In the genomic region with DNA sequence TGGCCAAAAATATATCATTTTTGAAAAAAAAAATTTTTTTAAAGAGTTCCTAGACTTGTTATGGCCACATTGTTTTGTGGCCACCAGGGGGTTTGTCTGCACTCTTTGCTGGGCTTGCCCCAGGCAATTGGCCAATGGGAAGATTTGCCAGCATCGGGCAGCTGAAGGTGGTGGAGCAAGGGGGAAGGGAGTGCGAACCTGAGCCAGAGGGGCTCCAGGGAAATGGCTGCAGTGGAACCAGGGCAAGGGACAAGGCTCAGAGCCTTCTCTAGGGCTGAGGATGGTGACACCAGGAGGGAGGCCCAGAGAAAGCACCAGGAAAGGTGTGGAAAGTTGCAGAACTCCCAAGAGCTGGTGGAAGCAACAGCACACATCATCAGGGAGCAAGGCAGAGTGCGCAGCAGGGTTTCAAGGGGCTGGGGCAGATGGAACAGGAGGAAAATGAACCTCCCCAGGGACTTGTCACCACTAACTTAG, we compare ENCODE assay signal across 1 cellular context.
TF ChIP-seq lines count a peak whose summit lies in the region.

No MANE protein-coding gene starts in this region.

TF ChIP-seq in SK-N-SH treated with all-trans-retinoic acid at 6 μM for 48 hours, 23 proteins besides CTCF, POLR2A, EP300 and RAD21 (continued from another document):
- TF ChIP-seq PATZ1 (CRISPR knock-in tag; IDR thresholded peaks at IDR 0.05; ENCODE audit: borderline replicate concordance): no peak
- TF ChIP-seq, protein P1, sequence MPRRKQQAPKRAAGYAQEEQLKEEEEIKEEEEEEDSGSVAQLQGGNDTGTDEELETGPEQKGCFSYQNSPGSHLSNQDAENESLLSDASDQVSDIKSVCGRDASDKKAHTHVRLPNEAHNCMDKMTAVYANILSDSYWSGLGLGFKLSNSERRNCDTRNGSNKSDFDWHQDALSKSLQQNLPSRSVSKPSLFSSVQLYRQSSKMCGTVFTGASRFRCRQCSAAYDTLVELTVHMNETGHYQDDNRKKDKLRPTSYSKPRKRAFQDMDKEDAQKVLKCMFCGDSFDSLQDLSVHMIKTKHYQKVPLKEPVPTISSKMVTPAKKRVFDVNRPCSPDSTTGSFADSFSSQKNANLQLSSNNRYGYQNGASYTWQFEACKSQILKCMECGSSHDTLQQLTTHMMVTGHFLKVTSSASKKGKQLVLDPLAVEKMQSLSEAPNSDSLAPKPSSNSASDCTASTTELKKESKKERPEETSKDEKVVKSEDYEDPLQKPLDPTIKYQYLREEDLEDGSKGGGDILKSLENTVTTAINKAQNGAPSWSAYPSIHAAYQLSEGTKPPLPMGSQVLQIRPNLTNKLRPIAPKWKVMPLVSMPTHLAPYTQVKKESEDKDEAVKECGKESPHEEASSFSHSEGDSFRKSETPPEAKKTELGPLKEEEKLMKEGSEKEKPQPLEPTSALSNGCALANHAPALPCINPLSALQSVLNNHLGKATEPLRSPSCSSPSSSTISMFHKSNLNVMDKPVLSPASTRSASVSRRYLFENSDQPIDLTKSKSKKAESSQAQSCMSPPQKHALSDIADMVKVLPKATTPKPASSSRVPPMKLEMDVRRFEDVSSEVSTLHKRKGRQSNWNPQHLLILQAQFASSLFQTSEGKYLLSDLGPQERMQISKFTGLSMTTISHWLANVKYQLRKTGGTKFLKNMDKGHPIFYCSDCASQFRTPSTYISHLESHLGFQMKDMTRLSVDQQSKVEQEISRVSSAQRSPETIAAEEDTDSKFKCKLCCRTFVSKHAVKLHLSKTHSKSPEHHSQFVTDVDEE (CRISPR knock-in tag; IDR thresholded peaks at IDR 0.05): no peak
TF ChIP-seq in SK-N-SH treated with all-trans-retinoic acid at 6 μM for 48 hours: peak in this region for 0.
